Comparison of ENCODE assay signal across 8 cellular contexts in the genomic region with DNA sequence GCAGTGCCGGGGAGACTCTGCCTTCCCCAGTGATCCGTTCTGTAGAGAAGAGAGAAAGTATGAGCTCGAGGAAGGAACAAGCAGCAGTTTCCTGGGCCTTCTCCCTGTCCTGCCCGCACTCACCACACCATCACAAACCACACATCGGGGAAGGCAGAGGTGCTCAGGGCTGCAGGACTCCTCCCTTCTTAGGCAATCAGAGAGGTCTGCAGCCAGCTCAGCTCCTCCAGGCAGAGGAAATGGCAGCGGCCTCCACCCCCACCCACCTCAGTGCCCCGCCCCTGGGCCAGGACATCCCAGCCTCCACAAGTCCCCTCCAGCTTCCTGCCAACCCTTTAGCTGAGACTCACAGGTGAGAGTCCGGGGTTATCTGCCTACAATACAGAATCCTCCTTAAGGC. TPM values are rescaled to one million over a fixed set of nuclear protein-coding genes. Genes with fewer than 3 reads are reported as not detected.
DNase-seq lines count a peak whose midpoint lies in the region; ATAC-seq, FAIRE-seq and TF ChIP-seq lines count a peak whose summit lies in the region.

No MANE protein-coding gene starts in this region.

- no peak overlapping the region for H2AFZ ChIP-seq in GM23248

- no peak overlapping the region for H3K4me3 ChIP-seq in GM23248
- H3K4me3 ChIP-seq in colonic mucosa: no peak overlapping the region

- in situ Hi-C loops in GM23248 (cut with MboI): no loop called here

- H3K9me3 ChIP-seq in GM23248 (ENCODE audit: low read depth) (no peaks in the 10 kb centered on the region), colonic mucosa (no peaks in the 10 kb centered on the region)

- H3K9me2 ChIP-seq in GM23248 (ENCODE audit: insufficient read depth): no peaks in the 10 kb centered on the region

- no peaks in the 10 kb centered on the region for H4K20me1 ChIP-seq in GM23248 (ENCODE audit: insufficient read depth)

- 84 to 91% methylated on average over 7 to 8 of the region's 8 CpGs for WGBS in GM23248 (ENCODE audit: low coverage in 1 of 2, low lambda C conversion rate in 2 of 2, missing lambda C conversion rate in 2 of 2), 2 experiments

- DNase-seq in GM23248 (peak; percentile 40), T-helper 22 cell (ENCODE audit: low read depth) (peak; percentile 48), colonic mucosa (peak; percentile 49), NCI-H1048 (lab: John Stamatoyannopoulos, UW) (no peak), GM20000 (ENCODE audit: low spot score) (no peak), GM19239 (ENCODE audit: insufficient read length, low spot score) (no peak)
- DNase-seq in stimulated activated CD4-positive, alpha-beta T cell treated with anti-CD3 and anti-CD28 coated beads, Interleukin-15, amount 100 ng/mL, for 24 hours: peak; percentile 78

- TF ChIP-seq CTCF in colonic mucosa (IDR thresholded peaks at IDR 0.05): no peak
- TF ChIP-seq CTCF in GM20000 (IDR thresholded peaks at IDR 0.05; ENCODE audit: extremely low read depth, missing control alignments): no peak

- intact Hi-C loops in colonic mucosa (cut with DNase I): loop anchor here (10.0 kb wide), 1 partner anchor 244 kb away; no protein-coding TSS in a partner anchor

- H3K4me2 ChIP-seq in GM23248 (ENCODE audit: unreplicated experiment): peak overlapping the region; percentile 87

- H3K9ac ChIP-seq in GM23248 (0 out of 2 replicates have a peak overlapping the region, but pooled peaks have one; percentile 88), colonic mucosa (ENCODE audit: low read depth in 2 of 2, low read length in 2 of 2) (no peak overlapping the region)

- H3K27ac ChIP-seq in GM23248 (0 out of 2 replicates have a peak overlapping the region, but pooled peaks have one; percentile 45), colonic mucosa (no peak overlapping the region)

- H3F3A ChIP-seq in GM23248 (ENCODE audit: insufficient read depth): peaks cover 10% of the 10 kb centered on the region

- peaks cover 16% of the 10 kb centered on the region for H3K4me1 ChIP-seq in GM23248 (ENCODE audit: insufficient read depth)
- no peaks in the 10 kb centered on the region for H3K4me1 ChIP-seq in colonic mucosa

- FAIRE-seq in GM19239 (lab: Jason Lieb, UNC): no peak

- H3K36me3 ChIP-seq in GM23248 (ENCODE audit: low read depth) (no peaks in the 10 kb centered on the region; the same call in 1 of the 2 replicates), colonic mucosa (peaks cover 8% of the 10 kb centered on the region)

- no peak for ATAC-seq in HG02798 (IDR thresholded peaks at IDR 0.05; ENCODE audit: poor library complexity, unreplicated experiment)

- H3K79me2 ChIP-seq in GM23248 (ENCODE audit: insufficient read depth): no peaks in the 10 kb centered on the region

- H3K27me3 ChIP-seq in GM23248 (replicated peaks; ENCODE audit: insufficient read depth) (no peaks in the 10 kb centered on the region), colonic mucosa (no peaks in the 10 kb centered on the region)

RNA-seq across cellular contexts. Expression of a gene that starts 2.0 kb away (rescaled TPM):
- total RNA-seq in GM23248 (2014; rRNA removed; shearing (Covaris generic)): 0.63 and 8.2 TPM in 2 replicates
- 4.6 and 4.9 TPM in 2 replicates for polyA plus RNA-seq in GM23248 (2016; fragmentation: Nextera tagmentation; extraction: Ambion mirVana)
- total RNA-seq in colonic mucosa: 1 to 10 TPM; 3.5 to 5.3 TPM

RNA-seq across cellular contexts. Expression of a gene that starts 2.7 kb away (rescaled TPM):
- 7.6 and 19.7 TPM in 2 replicates for total RNA-seq in GM23248 (2014; rRNA removed; shearing (Covaris generic))
- 48.4 and 48.6 TPM in 2 replicates for polyA plus RNA-seq in GM23248 (2016; fragmentation: Nextera tagmentation; extraction: Ambion mirVana)
- 10 to 100 TPM; 34.2 to 49.8 TPM for total RNA-seq in colonic mucosa

RNA-seq across cellular contexts. Expression of a gene that starts 27.1 kb away (rescaled TPM):
- 1.4 and 1.6 TPM in 2 replicates for total RNA-seq in GM23248 (2014; rRNA removed; shearing (Covaris generic))
- polyA plus RNA-seq in GM23248 (2016; fragmentation: Nextera tagmentation; extraction: Ambion mirVana): 0.39 and 0.45 TPM in 2 replicates
- 100 to 1,000 TPM in 1 of 2 donors, 10 to 100 TPM in 1; 79.2 to 126 TPM for total RNA-seq in colonic mucosa

RNA-seq across cellular contexts. Expression of a gene that starts 27.6 kb away (rescaled TPM):
- not detected in 2 replicates for total RNA-seq in GM23248 (2014; rRNA removed; shearing (Covaris generic))
- not detected in 2 replicates for polyA plus RNA-seq in GM23248 (2016; fragmentation: Nextera tagmentation; extraction: Ambion mirVana)
- total RNA-seq in colonic mucosa: under 1 TPM; 0.05 to 0.69 TPM

Comparison
In these comparisons a context has a peak if more than half of its experiments do, and no peak if none do; other contexts are left out.
1. DNase-seq: peak in GM23248 (single experiment), T-helper 22 cell (single experiment), colonic mucosa (single experiment) and stimulated activated CD4-positive, alpha-beta T cell treated with anti-CD3 and anti-CD28 coated beads, Interleukin-15, amount 100 ng/mL, for 24 hours (single experiment); none in NCI-H1048 (single experiment), GM20000 (single experiment) and GM19239 (single experiment).
2. RNA of a gene that starts 27.1 kb away (total RNA-seq): 79.2 to 126 TPM in colonic mucosa; 1.4 to 1.6 TPM in GM23248; every median in the first group is over 10 times any median in the second.